In genomic region chr10:26770069-26770468, GRCh38 we compare ENCODE assay signal across 21 cellular contexts.
"Had no signal": no experiment of that assay in that cellular context is flagged by ENCODE, and none has a peak within 500 bp of the region (broad histone marks: within the 10 kb centered on the region; RNA-seq: fewer than 3 reads in every experiment).

No MANE protein-coding gene starts in this region.

- DNase-seq: dermis blood vessel endothelial cell; effector memory CD8-positive, alpha-beta T cell; erythroblast; left cardiac atrium; left ventricle myocardium inferior; lower lobe of right lung; naive thymus-derived CD8-positive, alpha-beta T cell; right cardiac atrium; sigmoid colon; stimulated activated CD4-positive, alpha-beta T cell treated with anti-CD3 and anti-CD28 coated beads, Interleukin-2, amount 100 ng/mL, for 24 hours; stimulated activated CD4-positive, alpha-beta T cell treated with anti-CD3 and anti-CD28 coated beads, Interleukin-4, amount 100 ng/mL, for 24 hours; stimulated activated naive CD4-positive, alpha-beta T cell treated with Interleukin-2 at 50 U/mL for 16 hours; stomach; testis; upper lobe of left lung had no signal

- H3K4me1 ChIP-seq: left ventricle myocardium inferior, lower lobe of right lung, parathyroid adenoma, prostate gland, sigmoid colon, testis, upper lobe of left lung had no signal

- ATAC-seq: effector memory CD8-positive, alpha-beta T cell; left cardiac atrium; lower lobe of right lung; naive thymus-derived CD8-positive, alpha-beta T cell; right cardiac atrium; stimulated activated effector memory CD8-positive, alpha-beta T cell treated with anti-CD3 and anti-CD28 coated beads, Interleukin-12 subunit alpha, Interleukin-12 subunit beta, amount 100 ng/mL, for 72 hours had no signal

- H3K27me3 ChIP-seq: neutrophil, sigmoid colon, stomach, testis, tibial nerve, upper lobe of left lung had no signal

- H3K36me3 ChIP-seq: prostate gland had no signal

- H3K9me3 ChIP-seq: left ventricle myocardium inferior, lower lobe of right lung, neutrophil, prostate gland, sigmoid colon, stomach, testis, tibial nerve, upper lobe of left lung had no signal

- H3K27ac ChIP-seq: coronary artery, left ventricle myocardium inferior, lower lobe of right lung, neutrophil, parathyroid adenoma, prostate gland, sigmoid colon, stomach, testis, tibial nerve, upper lobe of left lung had no signal

- H3K4me3 ChIP-seq: coronary artery, left ventricle myocardium inferior, lower lobe of right lung, prostate gland, sigmoid colon, stomach, testis, tibial nerve, upper lobe of left lung had no signal
